Comparison of ENCODE assay signal across 8 cellular contexts in the genomic region with DNA sequence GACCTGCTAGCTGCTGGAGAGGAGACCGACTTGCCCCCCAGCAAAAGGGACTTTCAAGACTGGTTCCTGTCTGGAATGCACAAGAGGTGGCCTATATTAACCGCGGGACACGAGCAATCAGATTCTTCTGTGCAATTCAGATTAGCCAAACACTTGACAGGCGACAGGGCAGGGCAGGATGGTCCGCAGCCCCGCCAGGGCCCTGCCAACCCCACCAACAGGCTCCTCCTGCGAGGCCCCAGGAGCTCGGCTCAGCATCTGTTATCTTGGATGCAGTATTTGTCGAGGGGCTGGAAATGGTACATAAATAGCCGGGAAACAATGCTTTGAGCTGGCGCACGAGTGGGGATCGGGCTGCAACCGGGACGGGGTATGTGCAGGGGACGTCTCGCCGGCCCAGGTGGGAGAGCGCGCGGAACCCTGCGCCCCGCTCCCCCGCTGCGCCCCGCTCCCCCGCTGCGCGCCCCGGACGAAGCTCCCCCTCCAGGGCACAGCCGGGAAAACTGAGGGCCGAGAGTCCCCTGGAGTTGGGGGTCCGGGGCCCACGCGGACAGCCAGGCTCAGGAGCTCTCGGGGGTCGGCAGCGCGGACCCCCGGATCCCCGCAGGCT. TPM values are rescaled to one million over a fixed set of nuclear protein-coding genes. Genes with fewer than 3 reads are reported as not detected.
A peak's percentile ranks its signal among the peaks of the same experiment; 100 is the strongest.
DNase-seq lines count a peak whose midpoint lies in the region; ATAC-seq and TF ChIP-seq lines count a peak whose summit lies in the region.

No MANE protein-coding gene starts in this region.

- POLR2A ChIA-PET in RWPE1 (lab: Yijun Ruan, JAX; ENCODE audit: low non-redundant PET): no interaction called here

- H3K27ac ChIP-seq in angular gyrus (ENCODE audit: low read depth, low read length) (peak overlapping the region; percentile 40), tibial artery (peak overlapping the region; percentile 70 to 75), RWPE1 (no peak overlapping the region)

- H3K9me3 ChIP-seq in tibial artery: no peaks in the 10 kb centered on the region

- no peaks in the 10 kb centered on the region for H3K27me3 ChIP-seq in tibial artery

- peak overlapping the region; percentile 61 to 88 for H3K4me3 ChIP-seq in tibial artery

- CTCF ChIA-PET in RWPE1 (lab: Yijun Ruan, JAX): interaction anchor here (0.6 to 1.2 kb wide), 5 partner anchors 52 to 1695 kb away, joined by 3 to 4 read pairs (median 3); no protein-coding TSS in a partner anchor

- intact Hi-C loops in Right ventricle myocardium superior (cut with DNase I): loop anchor here (10.0 kb wide), 1 partner anchor 88 kb away; no protein-coding TSS in a partner anchor
- intact Hi-C loops in left ventricle myocardium superior (cut with micrococcal nuclease): no loop called here
- intact Hi-C loops in tibial artery (cut with DNase I; ENCODE audit: low total_unique reads): loop anchor here (5.0 kb wide), 2 partner anchors 51 to 86 kb away; no protein-coding TSS in a partner anchor
- intact Hi-C loops in sciatic nerve (cut with DNase I): loop anchor here (2.0 to 5.0 kb wide), 2 partner anchors 28 to 81 kb away; no protein-coding TSS in a partner anchor

- TF ChIP-seq CTCF in tibial artery (IDR thresholded peaks at IDR 0.05): no peak
- no peak for TF ChIP-seq CTCF in RWPE1 (conservative IDR thresholded peaks at IDR 0.05; ENCODE audit: low read depth)

- peaks cover 0 to 1% (median 0%) of the 10 kb centered on the region in 3 donors for H3K36me3 ChIP-seq in tibial artery

- H3K4me1 ChIP-seq in tibial artery: peaks cover 0 to 26% (median 14%) of the 10 kb centered on the region in 4 donors

- ATAC-seq in Right ventricle myocardium superior (ENCODE audit: poor library complexity) (peak; percentile 2), left ventricle myocardium superior (no peak), sciatic nerve (no peak), GM18517 (IDR thresholded peaks at IDR 0.05; ENCODE audit: unreplicated experiment) (no peak)

- no peak for DNase-seq in Right ventricle myocardium superior
- DNase-seq in left ventricle myocardium superior: no peak
- DNase-seq in left kidney (ENCODE audit: low read depth, low spot score): peak; percentile 60
- no peak for DNase-seq in tibial artery
- no peak for DNase-seq in RWPE1 (ENCODE audit: low spot score)
- no peak for DNase-seq in sciatic nerve (ENCODE audit: low spot score)

RNA-seq across cellular contexts. Expression of gene RADIL, which starts 0.7 kb away (rescaled TPM):
- 4.0 TPM for total RNA-seq in Right ventricle myocardium superior
- total RNA-seq in left ventricle myocardium superior: 2.8 TPM
- 19.8 TPM for total RNA-seq in sciatic nerve

RNA-seq across cellular contexts. Expression of gene PAPOLB, which starts 21.0 kb away (rescaled TPM):
- total RNA-seq in Right ventricle myocardium superior: 0.05 TPM
- total RNA-seq in left ventricle myocardium superior: 0.05 TPM
- 0.98 TPM for total RNA-seq in sciatic nerve
